16 cellular contexts compared by ENCODE assay signal in the genomic region with DNA sequence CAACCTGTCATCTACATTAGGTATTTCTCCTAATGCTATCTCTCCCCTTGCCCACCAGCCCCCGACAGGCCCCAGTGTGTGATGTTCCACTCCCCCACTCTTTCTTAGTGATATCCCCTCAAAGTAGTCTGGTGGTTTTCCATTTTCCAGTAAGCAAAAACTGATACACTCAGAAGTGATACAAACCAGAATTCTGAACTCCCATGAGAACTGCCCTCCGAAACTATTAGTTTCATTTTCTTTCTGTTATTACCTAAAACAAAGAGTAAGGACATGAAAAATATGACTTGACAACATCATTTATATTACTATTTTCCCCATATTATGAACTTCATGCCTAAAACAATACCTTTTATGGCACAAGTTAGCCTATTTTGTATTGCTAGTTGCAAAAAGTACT.
DNase-seq lines count a peak whose midpoint lies in the region; ATAC-seq lines count a peak whose summit lies in the region.
"Had no signal": no experiment of that assay in that cellular context is flagged by ENCODE, and none has a peak within 500 bp of the region (broad histone marks: within the 10 kb centered on the region; RNA-seq: fewer than 3 reads in every experiment).

No MANE protein-coding gene starts in this region.

- peak; percentile 55 for ATAC-seq in GM19025 (IDR thresholded peaks at IDR 0.05; ENCODE audit: low read depth, unreplicated experiment)
- peak; percentile 72 for ATAC-seq in GM21723 (IDR thresholded peaks at IDR 0.05; ENCODE audit: unreplicated experiment)
- peak; percentile 72 for ATAC-seq in HG03135 (IDR thresholded peaks at IDR 0.05; ENCODE audit: unreplicated experiment)
- ATAC-seq in HG03439 (IDR thresholded peaks at IDR 0.05; ENCODE audit: unreplicated experiment): no peak

- DNase-seq in HUDEP-2 (lab: John Stamatoyannopoulos, UW; ENCODE audit: unreplicated experiment in 76 of 76): no peak
- no peak for DNase-seq in dermis blood vessel endothelial cell
- no peak for DNase-seq in mucosa of gallbladder (ENCODE audit: low spot score)
- DNase-seq: activated CD8-positive, alpha-beta memory T cell treated with anti-CD3 and anti-CD28 coated beads for 24 hours; activated effector memory CD4-positive, alpha-beta T cell treated with Interleukin-2 at 50 U/mL for 16 hours; erythroblast; glutamatergic neuron; islet precursor cell; NCI-H1417 treated with DMSO at 0.1 percent for 48 hours; NCI-H2227 treated with DMSO at 0.1 percent for 48 hours; stimulated activated CD4-positive, alpha-beta T cell treated with anti-CD3 and anti-CD28 coated beads, Interleukin-2, amount 100 ng/mL, for 24 hours; thyroid gland had no signal
